In the genomic region with DNA sequence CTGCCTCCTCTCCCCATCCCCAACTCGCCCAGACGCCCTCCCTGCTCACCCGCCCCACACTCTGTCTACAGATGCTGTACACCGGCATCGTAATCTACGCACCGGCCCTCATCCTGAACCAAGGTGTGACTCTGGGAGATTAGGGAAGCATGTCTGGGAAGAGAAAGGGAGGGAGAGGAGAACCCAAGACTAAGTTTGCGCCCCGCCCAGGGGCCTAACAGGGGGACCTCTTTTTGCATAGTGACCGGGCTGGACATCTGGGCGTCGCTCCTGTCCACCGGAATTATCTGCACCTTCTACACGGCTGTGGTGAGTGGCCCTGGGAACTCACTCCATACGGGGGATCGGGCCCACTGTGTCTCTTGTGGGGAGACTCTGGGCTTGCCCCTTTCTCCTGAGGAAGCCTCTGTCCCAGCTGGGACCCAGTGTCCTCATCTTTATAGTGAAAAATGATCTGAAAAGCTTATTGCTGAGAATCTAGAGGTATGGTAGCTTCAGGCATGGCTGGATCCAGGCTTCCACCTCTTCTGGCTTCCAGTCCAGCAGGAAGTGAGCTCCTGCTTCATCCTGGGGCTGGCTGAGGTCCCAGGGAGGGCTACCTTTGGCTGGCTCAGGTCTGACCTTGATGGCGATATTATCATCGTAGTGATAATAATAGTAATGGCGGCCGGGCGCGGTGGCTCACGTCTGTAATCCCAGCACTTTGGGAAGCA, we compare ENCODE assay signal across 1 cellular context.
TF ChIP-seq lines count a peak whose summit lies in the region.

No MANE protein-coding gene starts in this region.

TF ChIP-seq in HCT116, 20 proteins besides CTCF, POLR2A, EP300 and RAD21:
- TF ChIP-seq EZH2phosphoT487 (IDR thresholded peaks at IDR 0.05; ENCODE audit: borderline replicate concordance) = no peak
- no peak for TF ChIP-seq YY1 (IDR thresholded peaks at IDR 0.05; ENCODE audit: extremely low read depth, insufficient replicate concordance, low read depth, low read length)
